ENCODE assay signal across 1 cellular context in the genomic region with DNA sequence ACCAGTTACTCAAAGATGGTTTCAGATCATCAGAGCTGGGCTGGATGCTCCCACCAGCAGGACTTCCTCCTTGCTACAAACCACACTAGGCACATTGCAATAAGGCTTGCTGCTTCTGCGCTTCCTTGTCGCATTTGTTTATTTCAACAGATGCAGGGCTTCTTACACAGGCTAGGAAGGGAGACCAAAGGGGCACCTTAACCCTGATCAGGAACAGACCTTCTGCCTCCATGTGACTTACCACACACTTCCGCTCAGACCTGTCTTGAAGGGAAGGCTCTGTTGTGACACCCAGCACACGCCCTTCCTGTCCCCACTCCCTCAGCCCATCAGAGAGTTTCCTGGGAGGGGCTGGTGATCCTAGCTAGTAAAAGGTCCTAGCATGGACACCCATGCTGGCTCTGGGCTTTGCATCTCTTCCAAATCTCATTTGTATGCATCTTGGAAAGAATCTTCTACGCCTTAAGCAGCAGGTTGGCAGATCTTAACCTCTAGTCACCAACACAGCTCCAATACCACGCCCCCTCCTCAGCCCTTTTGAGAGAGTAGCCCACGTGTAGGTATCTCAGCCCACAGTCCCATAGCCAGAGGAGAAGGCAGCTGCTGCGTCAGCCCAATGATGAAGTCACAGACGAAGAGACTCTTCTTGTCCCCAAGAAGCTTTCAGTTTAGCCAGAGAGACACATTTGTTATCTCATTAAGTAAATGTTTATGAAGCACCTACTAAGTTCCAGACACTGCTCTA.
A peak's percentile ranks its signal among the peaks of the same experiment; 100 is the strongest.
TF ChIP-seq lines count a peak whose summit lies in the region.

No MANE protein-coding gene starts in this region.

TF ChIP-seq in K562, 482 proteins besides CTCF, POLR2A, EP300 and RAD21:
- TF ChIP-seq, protein P1, sequence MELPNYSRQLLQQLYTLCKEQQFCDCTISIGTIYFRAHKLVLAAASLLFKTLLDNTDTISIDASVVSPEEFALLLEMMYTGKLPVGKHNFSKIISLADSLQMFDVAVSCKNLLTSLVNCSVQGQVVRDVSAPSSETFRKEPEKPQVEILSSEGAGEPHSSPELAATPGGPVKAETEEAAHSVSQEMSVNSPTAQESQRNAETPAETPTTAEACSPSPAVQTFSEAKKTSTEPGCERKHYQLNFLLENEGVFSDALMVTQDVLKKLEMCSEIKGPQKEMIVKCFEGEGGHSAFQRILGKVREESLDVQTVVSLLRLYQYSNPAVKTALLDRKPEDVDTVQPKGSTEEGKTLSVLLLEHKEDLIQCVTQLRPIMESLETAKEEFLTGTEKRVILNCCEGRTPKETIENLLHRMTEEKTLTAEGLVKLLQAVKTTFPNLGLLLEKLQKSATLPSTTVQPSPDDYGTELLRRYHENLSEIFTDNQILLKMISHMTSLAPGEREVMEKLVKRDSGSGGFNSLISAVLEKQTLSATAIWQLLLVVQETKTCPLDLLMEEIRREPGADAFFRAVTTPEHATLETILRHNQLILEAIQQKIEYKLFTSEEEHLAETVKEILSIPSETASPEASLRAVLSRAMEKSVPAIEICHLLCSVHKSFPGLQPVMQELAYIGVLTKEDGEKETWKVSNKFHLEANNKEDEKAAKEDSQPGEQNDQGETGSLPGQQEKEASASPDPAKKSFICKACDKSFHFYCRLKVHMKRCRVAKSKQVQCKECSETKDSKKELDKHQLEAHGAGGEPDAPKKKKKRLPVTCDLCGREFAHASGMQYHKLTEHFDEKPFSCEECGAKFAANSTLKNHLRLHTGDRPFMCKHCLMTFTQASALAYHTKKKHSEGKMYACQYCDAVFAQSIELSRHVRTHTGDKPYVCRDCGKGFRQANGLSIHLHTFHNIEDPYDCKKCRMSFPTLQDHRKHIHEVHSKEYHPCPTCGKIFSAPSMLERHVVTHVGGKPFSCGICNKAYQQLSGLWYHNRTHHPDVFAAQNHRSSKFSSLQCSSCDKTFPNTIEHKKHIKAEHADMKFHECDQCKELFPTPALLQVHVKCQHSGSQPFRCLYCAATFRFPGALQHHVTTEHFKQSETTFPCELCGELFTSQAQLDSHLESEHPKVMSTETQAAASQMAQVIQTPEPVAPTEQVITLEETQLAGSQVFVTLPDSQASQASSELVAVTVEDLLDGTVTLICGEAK (IDR thresholded peaks at IDR 0.05): peak; percentile 56; the same call in 1 of the 2 replicates
- TF ChIP-seq, protein P1 (CRISPR knock-in tag; IDR thresholded peaks at IDR 0.05): no peak
- peak; percentile 61 for TF ChIP-seq GABPA (tag; conservative IDR thresholded peaks at IDR 0.05; ENCODE audit: low read depth)
- TF ChIP-seq, protein P2, sequence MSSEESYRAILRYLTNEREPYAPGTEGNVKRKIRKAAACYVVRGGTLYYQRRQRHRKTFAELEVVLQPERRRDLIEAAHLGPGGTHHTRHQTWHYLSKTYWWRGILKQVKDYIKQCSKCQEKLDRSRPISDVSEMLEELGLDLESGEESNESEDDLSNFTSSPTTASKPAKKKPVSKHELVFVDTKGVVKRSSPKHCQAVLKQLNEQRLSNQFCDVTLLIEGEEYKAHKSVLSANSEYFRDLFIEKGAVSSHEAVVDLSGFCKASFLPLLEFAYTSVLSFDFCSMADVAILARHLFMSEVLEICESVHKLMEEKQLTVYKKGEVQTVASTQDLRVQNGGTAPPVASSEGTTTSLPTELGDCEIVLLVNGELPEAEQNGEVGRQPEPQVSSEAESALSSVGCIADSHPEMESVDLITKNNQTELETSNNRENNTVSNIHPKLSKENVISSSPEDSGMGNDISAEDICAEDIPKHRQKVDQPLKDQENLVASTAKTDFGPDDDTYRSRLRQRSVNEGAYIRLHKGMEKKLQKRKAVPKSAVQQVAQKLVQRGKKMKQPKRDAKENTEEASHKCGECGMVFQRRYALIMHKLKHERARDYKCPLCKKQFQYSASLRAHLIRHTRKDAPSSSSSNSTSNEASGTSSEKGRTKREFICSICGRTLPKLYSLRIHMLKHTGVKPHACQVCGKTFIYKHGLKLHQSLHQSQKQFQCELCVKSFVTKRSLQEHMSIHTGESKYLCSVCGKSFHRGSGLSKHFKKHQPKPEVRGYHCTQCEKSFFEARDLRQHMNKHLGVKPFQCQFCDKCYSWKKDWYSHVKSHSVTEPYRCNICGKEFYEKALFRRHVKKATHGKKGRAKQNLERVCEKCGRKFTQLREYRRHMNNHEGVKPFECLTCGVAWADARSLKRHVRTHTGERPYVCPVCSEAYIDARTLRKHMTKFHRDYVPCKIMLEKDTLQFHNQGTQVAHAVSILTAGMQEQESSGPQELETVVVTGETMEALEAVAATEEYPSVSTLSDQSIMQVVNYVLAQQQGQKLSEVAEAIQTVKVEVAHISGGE (CRISPR knock-in tag; IDR thresholded peaks at IDR 0.05): peak in 2 of 3 experiments; percentile 48 to 66; a peak in 3 of 6 replicates
- no peak for TF ChIP-seq SMARCE1 (IDR thresholded peaks at IDR 0.05)
TF ChIP-seq in K562: peak in this region for 3.
